ENCODE assay signal across 34 cellular contexts in the genomic region with DNA sequence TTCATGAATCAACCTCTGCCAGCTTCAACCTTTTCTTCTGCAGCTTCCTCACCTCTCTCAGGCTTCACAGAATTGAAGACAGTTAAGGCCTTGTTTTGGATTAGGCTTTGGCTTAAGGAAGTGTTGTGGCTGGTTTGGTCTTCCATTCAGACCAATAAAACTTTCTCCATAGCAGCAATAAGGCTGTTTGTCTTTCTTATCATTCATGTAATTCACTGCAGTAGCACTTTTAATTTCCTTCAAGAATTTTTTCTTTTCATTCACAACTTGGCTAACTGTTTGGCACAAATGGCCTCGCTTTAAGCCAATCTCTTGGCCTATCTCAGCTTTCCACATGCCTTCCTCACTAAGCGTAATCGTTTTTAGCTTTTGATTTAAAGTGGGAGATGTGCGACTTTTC.
"Had no signal": no experiment of that assay in that cellular context is flagged by ENCODE, and none has a peak within 500 bp of the region (broad histone marks: within the 10 kb centered on the region; RNA-seq: fewer than 3 reads in every experiment).

No MANE protein-coding gene starts in this region.

- H3K4me2 ChIP-seq: KMS-11 had no signal

- H3K27me3 ChIP-seq: MG63 had no signal

- H3K27ac ChIP-seq: KMS-11 had no signal

- H3K4me3 ChIP-seq: MG63 had no signal

- DNase-seq: Karpas-422, Kasumi-1, MG63, MM.1S, MV-4-11, NCI-H1048, NCI-H1092, NCI-H1092 treated with DMSO at 0.1 percent for 48 hours, NCI-H1105, NCI-H1105 treated with DMSO at 0.1 percent for 48 hours, NCI-H1417, NCI-H1417 treated with DMSO at 0.1 percent for 48 hours, NCI-H1436, NCI-H1436 treated with DMSO at 0.1 percent for 48 hours, NCI-H146, NCI-H1694, NCI-H1694 treated with DMSO at 0.1 percent for 48 hours, NCI-H187, NCI-H187 treated with DMSO at 0.1 percent for 48 hours, NCI-H1930, NCI-H2029, NCI-H2029 treated with DMSO at 0.1 percent for 48 hours, NCI-H2081, NCI-H2081 treated with DMSO at 0.1 percent for 48 hours, NCI-H2107, NCI-H2171, NCI-H2171 treated with DMSO at 0.1 percent for 48 hours, NCI-H2227 treated with DMSO at 0.1 percent for 48 hours, NCI-H226, NCI-H345, NCI-H446, NCI-H446 treated with DMSO at 0.1 percent for 48 hours, NCI-H510A had no signal

- H3K9ac ChIP-seq: KMS-11 had no signal

- H3K36me3 ChIP-seq: MG63 had no signal

- H3K9me3 ChIP-seq: MG63 had no signal
